ENCODE assay signal across 22 cellular contexts in the genomic region with DNA sequence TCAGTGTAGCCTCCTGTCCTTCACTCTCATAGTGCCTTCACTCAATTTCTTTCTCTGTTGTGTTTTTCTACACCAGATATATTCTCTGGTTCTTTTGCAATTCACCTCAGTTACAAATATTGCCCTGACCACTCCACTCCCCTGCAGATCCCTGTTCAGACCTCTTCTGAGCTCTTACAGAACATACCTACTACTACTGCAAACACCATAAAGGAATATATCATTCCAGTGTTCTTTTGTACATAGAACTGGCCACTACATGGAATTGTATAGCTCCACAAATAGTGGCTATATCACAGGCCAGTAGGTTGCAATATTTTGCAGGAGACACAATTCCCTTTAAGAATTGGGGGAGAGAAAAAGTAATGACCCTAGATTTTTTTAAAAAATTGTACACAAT. TPM values are rescaled to one million over a fixed set of nuclear protein-coding genes. Genes with fewer than 3 reads are reported as not detected.
"Had no signal": no experiment of that assay in that cellular context is flagged by ENCODE, and none has a peak within 500 bp of the region (broad histone marks: within the 10 kb centered on the region; RNA-seq: fewer than 3 reads in every experiment).

No MANE protein-coding gene starts in this region.

- H3K4me2 ChIP-seq: hepatocyte had no signal

- FAIRE-seq: endothelial cell of umbilical vein, kidney, urothelium cell line had no signal

- H3K27ac ChIP-seq: cardiac muscle cell, colonic mucosa, esophagus muscularis mucosa, foreskin keratinocyte, gastroesophageal sphincter, hepatocyte, prostate gland, spleen, thoracic aorta had no signal

- DNase-seq: colonic mucosa; effector memory CD4-positive, alpha-beta T cell; foreskin keratinocyte; heart left ventricle; kidney; left ventricle myocardium superior; mucosa of descending colon; naive thymus-derived CD8-positive, alpha-beta T cell; nephron progenitor cell; nucleus accumbens; spleen; stimulated activated CD4-positive, alpha-beta T cell treated with anti-CD3 and anti-CD28 coated beads, Interleukin-4, amount 100 ng/mL, for 4 hours; stimulated activated naive B cell treated with anti-CD40 and anti-IgM and Interleukin-4, amounts not matched to agents 10 μg/mL and 1 μg/mL and 100 μg/mL, for 72 hours had no signal

- H3K27me3 ChIP-seq: cardiac muscle cell, colonic mucosa, esophagus muscularis mucosa, foreskin keratinocyte, gastroesophageal sphincter, heart left ventricle, hepatocyte, spleen had no signal

- ATAC-seq: foreskin keratinocyte; gastroesophageal sphincter; heart left ventricle; left ventricle myocardium superior; mucosa of descending colon; naive thymus-derived CD8-positive, alpha-beta T cell; stimulated activated naive B cell treated with anti-CD40 and anti-IgM and Interleukin-4, amounts not matched to agents 10 μg/mL and 1 μg/mL and 100 μg/mL, for 72 hours had no signal

- H3K4me3 ChIP-seq: cardiac muscle cell, colonic mucosa, esophagus muscularis mucosa, gastroesophageal sphincter, heart left ventricle, hepatocyte, mucosa of descending colon, prostate gland, spleen, thoracic aorta had no signal

- H3K36me3 ChIP-seq: cardiac muscle cell, colonic mucosa, esophagus muscularis mucosa, gastroesophageal sphincter, prostate gland, spleen, thoracic aorta had no signal

- H3K4me1 ChIP-seq: colonic mucosa, foreskin keratinocyte, heart left ventricle, prostate gland, spleen had no signal

- H3K9me3 ChIP-seq: colonic mucosa, esophagus muscularis mucosa, gastroesophageal sphincter, heart left ventricle, mucosa of descending colon, prostate gland, spleen, thoracic aorta had no signal

- H2AFZ ChIP-seq: hepatocyte had no signal

RNA-seq across cellular contexts. Expression of gene ALDH1A1, which starts 21.0 kb away (rescaled TPM):
- total RNA-seq: osteocyte had no signal
